2 cellular contexts compared by ENCODE assay signal in the genomic region with DNA sequence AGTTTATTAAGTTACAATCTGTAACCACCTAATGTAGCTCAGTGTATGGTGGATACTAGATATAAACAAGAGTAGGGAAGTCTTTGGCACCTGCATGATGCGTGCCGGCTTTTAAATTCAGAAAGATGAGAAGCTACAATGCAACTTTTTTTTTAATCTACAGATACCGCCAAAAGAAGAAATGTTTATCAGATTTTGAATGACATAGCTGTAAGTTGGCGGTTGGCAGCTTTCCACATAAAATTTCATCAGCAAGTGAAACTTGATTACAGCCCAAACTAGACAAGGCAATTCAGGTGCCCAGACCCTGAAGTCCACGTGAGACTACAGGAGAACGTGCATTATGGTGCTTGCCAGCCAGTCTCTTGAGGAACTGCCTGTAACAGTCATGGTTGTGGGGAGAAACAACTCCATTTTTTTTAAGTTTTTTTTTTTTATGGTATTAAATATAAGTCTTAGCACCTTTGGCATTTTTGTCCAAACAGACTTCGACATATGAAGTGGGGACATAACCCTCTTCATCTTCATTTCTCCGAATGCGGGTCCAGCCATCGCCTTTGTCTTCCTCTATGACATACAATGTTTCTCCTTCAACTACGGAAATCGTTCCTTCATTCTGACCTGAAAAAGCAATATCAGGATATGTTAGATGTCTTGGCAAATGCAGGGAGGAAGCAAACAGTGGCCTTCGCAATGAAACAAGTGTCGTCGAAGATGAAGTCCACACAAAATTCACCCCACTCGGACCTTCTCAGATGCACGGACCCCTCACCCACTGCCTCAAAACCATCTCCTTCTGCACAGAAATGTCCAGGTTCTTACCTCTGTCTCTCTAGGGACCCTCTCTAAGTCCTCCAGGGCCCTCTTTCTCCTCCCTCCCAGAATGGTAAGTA.
TF ChIP-seq lines count a peak whose summit lies in the region.

No MANE protein-coding gene starts in this region.

TF ChIP-seq in GM12878, 131 proteins besides CTCF, POLR2A, EP300 and RAD21 (continued from another document):
- 0 out of 2 replicates have a peak, but pooled peaks have one; percentile 28 for TF ChIP-seq ZBTB33 (IDR thresholded peaks at IDR 0.05)
- no peak for TF ChIP-seq TBL1XR1 (IDR thresholded peaks at IDR 0.05; ENCODE audit: low read depth, low read length)

TF ChIP-seq in WTC11, 78 proteins besides CTCF, POLR2A, EP300 and RAD21 (continued from another document):
- TF ChIP-seq AFF4 (CRISPR knock-in tag; IDR thresholded peaks at IDR 0.05; ENCODE audit: borderline replicate concordance) (no peak), ESRRA (CRISPR knock-in tag; IDR thresholded peaks at IDR 0.05; ENCODE audit: borderline replicate concordance) (no peak), GRHL2 (CRISPR knock-in tag; IDR thresholded peaks at IDR 0.05; ENCODE audit: insufficient replicate concordance, severe bottlenecking) (no peak), JAZF1 (CRISPR knock-in tag; IDR thresholded peaks at IDR 0.05) (no peak), GABPB1 (CRISPR knock-in tag; IDR thresholded peaks at IDR 0.05) (no peak), SMAD3 (CRISPR knock-in tag; IDR thresholded peaks at IDR 0.05; ENCODE audit: borderline replicate concordance) (no peak), USF2 (CRISPR knock-in tag; IDR thresholded peaks at IDR 0.05) (no peak), OVOL2 (CRISPR knock-in tag; IDR thresholded peaks at IDR 0.05; ENCODE audit: borderline replicate concordance) (no peak), MAX (CRISPR knock-in tag; IDR thresholded peaks at IDR 0.05) (no peak), HMGXB4 (CRISPR knock-in tag; IDR thresholded peaks at IDR 0.05) (no peak), NR2C2 (CRISPR knock-in tag; IDR thresholded peaks at IDR 0.05) (no peak)
TF ChIP-seq in WTC11: peak in this region for 0.
